In the genomic region with DNA sequence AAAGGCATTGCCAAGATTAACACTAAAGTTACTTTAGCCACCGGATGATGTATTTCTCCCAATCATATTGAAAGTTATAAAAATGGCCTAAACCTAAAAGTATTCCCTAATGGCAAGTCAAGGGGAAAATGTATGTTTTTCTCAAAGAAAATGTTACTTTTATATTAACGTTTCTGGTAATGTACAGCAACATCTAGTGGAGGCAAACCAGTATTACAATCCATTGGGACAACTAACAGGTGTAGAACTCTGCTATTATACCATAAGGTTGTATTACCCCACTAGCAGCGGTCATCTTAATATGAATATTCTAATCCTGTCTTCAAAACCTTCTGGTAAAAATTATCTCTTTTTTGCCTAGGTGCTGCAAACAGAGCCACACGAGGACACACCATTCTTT, we compare ENCODE assay signal across 9 cellular contexts.
DNase-seq lines count a peak whose midpoint lies in the region; ATAC-seq, FAIRE-seq and TF ChIP-seq lines count a peak whose summit lies in the region.
"Had no signal": no experiment of that assay in that cellular context is flagged by ENCODE, and none has a peak within 500 bp of the region (broad histone marks: within the 10 kb centered on the region; RNA-seq: fewer than 3 reads in every experiment).

No MANE protein-coding gene starts in this region.

- DNase-seq in NCI-H1417 (lab: John Stamatoyannopoulos, UW): peak in 2 of 3 experiments; percentile 43 to 50
- no peak for DNase-seq in NCI-H1417 treated with DMSO at 0.1 percent for 48 hours (lab: John Stamatoyannopoulos, UW)
- DNase-seq in RKO (ENCODE audit: low spot score): peak; percentile 62
- DNase-seq in foreskin fibroblast: peak; percentile 0 to 16
- DNase-seq in sciatic nerve (ENCODE audit: low spot score): no peak
- no peak for DNase-seq in GM12892 (ENCODE audit: insufficient read length)
- DNase-seq in T-helper 2 cell treated with Interferon-gamma antibody and Interleukin-4, amounts not matched to agents 5 μg/mL and 100 μg/mL, for 36 hours (ENCODE audit: low spot score): no peak

- FAIRE-seq in GM12892 (lab: Jason Lieb, UNC): no peak

- H3K4me3 Mint-ChIP-seq in T-helper 2 cell treated with Interferon-gamma antibody and Interleukin-4, amounts not matched to agents 5 μg/mL and 100 μg/mL, for 36 hours: no peak overlapping the region

- H3K36me3 Mint-ChIP-seq in T-helper 2 cell treated with Interferon-gamma antibody and Interleukin-4, amounts not matched to agents 5 μg/mL and 100 μg/mL, for 36 hours (ENCODE audit: low read depth): no peaks in the 10 kb centered on the region

- TF ChIP-seq CTCF in foreskin fibroblast (IDR thresholded peaks at IDR 0.05; ENCODE audit: low read depth, low read length): peak; percentile 23

- no peak for TF ChIP-seq POLR2A in GM12892 (IDR thresholded peaks at IDR 0.05; ENCODE audit: low read depth, low read length)

- H3K9me3 Mint-ChIP-seq in T-helper 2 cell treated with Interferon-gamma antibody and Interleukin-4, amounts not matched to agents 5 μg/mL and 100 μg/mL, for 36 hours: peaks cover 15% of the 10 kb centered on the region

- ATAC-seq in sciatic nerve (peak; percentile 45), GM21515 (IDR thresholded peaks at IDR 0.05; ENCODE audit: unreplicated experiment) (no peak)

- H3K4me3 ChIP-seq in foreskin fibroblast (ENCODE audit: low read depth in 1 of 2, low read length in 2 of 2): no peak overlapping the region
- H3K4me3 ChIP-seq: BLaER1 had no signal

- intact Hi-C loops in sciatic nerve (cut with DNase I): no loop called here

- H3K27me3 Mint-ChIP-seq in T-helper 2 cell treated with Interferon-gamma antibody and Interleukin-4, amounts not matched to agents 5 μg/mL and 100 μg/mL, for 36 hours (ENCODE audit: low read depth): no peaks in the 10 kb centered on the region

- no peaks in the 10 kb centered on the region for H3K4me1 Mint-ChIP-seq in T-helper 2 cell treated with Interferon-gamma antibody and Interleukin-4, amounts not matched to agents 5 μg/mL and 100 μg/mL, for 36 hours (ENCODE audit: low read depth)

- H3K27ac Mint-ChIP-seq in T-helper 2 cell treated with Interferon-gamma antibody and Interleukin-4, amounts not matched to agents 5 μg/mL and 100 μg/mL, for 36 hours: no peak overlapping the region

Comparison
In these comparisons a context has a peak if more than half of its experiments do, and no peak if none do; other contexts are left out.
1. DNase-seq: peak in NCI-H1417 (2 of 3), RKO (single experiment) and foreskin fibroblast (2 of 2); none in NCI-H1417 treated with DMSO at 0.1 percent for 48 hours (single experiment), sciatic nerve (single experiment), GM12892 (single experiment) and T-helper 2 cell treated with Interferon-gamma antibody and Interleukin-4, amounts not matched to agents 5 μg/mL and 100 μg/mL, for 36 hours (single experiment).